ENCODE assay signal across 17 cellular contexts in genomic region chr6:50834929-50835328, GRCh38. TPM values are rescaled to one million over a fixed set of nuclear protein-coding genes. Genes with fewer than 3 reads are reported as not detected.
DNase-seq lines count a peak whose midpoint lies in the region; TF ChIP-seq lines count a peak whose summit lies in the region.
"Had no signal": no experiment of that assay in that cellular context is flagged by ENCODE, and none has a peak within 500 bp of the region (broad histone marks: within the 10 kb centered on the region; RNA-seq: fewer than 3 reads in every experiment).

No MANE protein-coding gene starts in this region.

- peaks cover 98% of the 10 kb centered on the region for H3K27me3 Mint-ChIP-seq in type B pancreatic cell

- peaks cover 39% of the 10 kb centered on the region for H3K4me1 ChIP-seq in BE2C
- H3K4me1 ChIP-seq: Caco-2 had no signal

- H3K27me3 ChIP-seq in BE2C = no peaks in the 10 kb centered on the region

- no peaks in the 10 kb centered on the region for H3K9me3 ChIP-seq in BE2C
- H3K9me3 ChIP-seq: BLaER1 treated with 17β-estradiol and CSF1 and Interleukin-3, amounts not matched to agents 10 nM and 100 nM; Caco-2 had no signal

- no peak for TF ChIP-seq CTCF in BE2C (IDR thresholded peaks at IDR 0.05; ENCODE audit: low read depth, low read length)
- no peak for TF ChIP-seq CTCF in type B pancreatic cell (conservative IDR thresholded peaks at IDR 0.05)

- DNase-seq in NCI-H2171 treated with DMSO at 0.1 percent for 48 hours (lab: John Stamatoyannopoulos, UW) (peak; percentile 7), NCI-H2171 (lab: John Stamatoyannopoulos, UW) (no peak), BE2C (peak; percentile 38), left kidney (ENCODE audit: low read depth, low spot score) (peak; percentile 41), type B pancreatic cell (ENCODE audit: extremely low spot score, unreplicated experiment) (no peak), A172 (ENCODE audit: low spot score) (no peak), KG1 (lab: John Stamatoyannopoulos, UW) (no peak)
- DNase-seq: ACHN; Caco-2; Calu3; CD4-positive, alpha-beta T cell; CD8-positive, alpha-beta T cell; DMS79 treated with DMSO at 0.1 percent for 48 hours; GF-D8 had no signal

- H3K27ac Mint-ChIP-seq in type B pancreatic cell = peak overlapping the region; percentile 78
- H3K27ac Mint-ChIP-seq: CD4-positive, alpha-beta T cell; CD8-positive, alpha-beta T cell had no signal

- H3K36me3 Mint-ChIP-seq in type B pancreatic cell = peaks cover 16% of the 10 kb centered on the region
- H3K36me3 Mint-ChIP-seq: CD8-positive, alpha-beta T cell had no signal

- H3K36me3 ChIP-seq in BE2C = peaks cover 62% of the 10 kb centered on the region
- H3K36me3 ChIP-seq: BLaER1 treated with 17β-estradiol and CSF1 and Interleukin-3, amounts not matched to agents 10 nM and 100 nM had no signal

- H3K4me3 ChIP-seq in BE2C (ENCODE audit: low read depth, low read length) = no peak overlapping the region
- H3K4me3 ChIP-seq: BLaER1 treated with 17β-estradiol and CSF1 and Interleukin-3, amounts not matched to agents 10 nM and 100 nM had no signal

- no peak overlapping the region for H3K4me3 Mint-ChIP-seq in type B pancreatic cell
- H3K4me3 Mint-ChIP-seq: CD4-positive, alpha-beta T cell; CD8-positive, alpha-beta T cell had no signal

- no peaks in the 10 kb centered on the region for H3K9me3 Mint-ChIP-seq in type B pancreatic cell
- H3K9me3 Mint-ChIP-seq: CD8-positive, alpha-beta T cell had no signal

- H3K4me1 Mint-ChIP-seq in type B pancreatic cell (ENCODE audit: unreplicated experiment) = peaks cover 8% of the 10 kb centered on the region

RNA-seq across cellular contexts. Expression of gene TFAP2B, which starts 16.3 kb away (rescaled TPM):
- 22.8 TPM for polyA plus RNA-seq in BE2C (2012; ENCODE audit: insufficient read depth, insufficient read length, low read depth)
- total RNA-seq in type B pancreatic cell (ENCODE audit: low replicate concordance) = 11.6 and 75.5 TPM in 2 replicates
- total RNA-seq in A172 (2014; rRNA removed; shearing (Covaris generic)) = not detected in 2 replicates
- total RNA-seq: Caco-2; Calu3; CD4-positive, alpha-beta T cell; CD8-positive, alpha-beta T cell had no signal
- polyA plus RNA-seq: AG04450, BJ had no signal

Comparison
In these comparisons a context has a peak if more than half of its experiments do, and no peak if none do; other contexts are left out.
1. DNase-seq: peak in NCI-H2171 treated with DMSO at 0.1 percent for 48 hours (single experiment), BE2C (single experiment) and left kidney (single experiment); none in NCI-H2171 (single experiment), type B pancreatic cell (single experiment), A172 (single experiment) and KG1 (single experiment).
2. RNA of gene TFAP2B, which starts 16.3 kb away (total RNA-seq): 11.6 to 75.5 TPM in type B pancreatic cell; not detected in A172; every median in the first group is over 10 times any median in the second.